In genomic region chr9:134391319-134392231, GRCh38 we compare ENCODE assay signal across 8 cellular contexts.
DNase-seq lines count a peak whose midpoint lies in the region; ATAC-seq, FAIRE-seq and TF ChIP-seq lines count a peak whose summit lies in the region.

No MANE protein-coding gene starts in this region.

- H3K9me3 ChIP-seq in hepatocyte (ENCODE audit: low read depth), result no peaks in the 10 kb centered on the region

- TF ChIP-seq CTCF in hepatocyte (IDR thresholded peaks at IDR 0.05; ENCODE audit: poor library complexity), result no peak

- no peak overlapping the region for H3K4me2 ChIP-seq in hepatocyte

- H4K20me1 ChIP-seq in hepatocyte (ENCODE audit: insufficient read depth, poor library complexity, severe bottlenecking), result peaks cover 100% of the 10 kb centered on the region

- H3K27ac ChIP-seq in rectal smooth muscle tissue (ENCODE audit: low read depth, low read length) (no peak overlapping the region), hepatocyte (no peak overlapping the region)

- H3K9ac ChIP-seq in rectal smooth muscle tissue (ENCODE audit: low read length), result no peak overlapping the region

- FAIRE-seq in frontal cortex (lab: Jason Lieb, UNC), result no peak

- H3K4me1 ChIP-seq in rectal smooth muscle tissue (ENCODE audit: control insufficient read depth, insufficient read depth, low read length), result peaks cover 20% of the 10 kb centered on the region
- peaks cover 30% of the 10 kb centered on the region for H3K4me1 ChIP-seq in hepatocyte (ENCODE audit: insufficient read depth)

- ATAC-seq in GM19023 (IDR thresholded peaks at IDR 0.05; ENCODE audit: unreplicated experiment) (peak; percentile 39), HG03108 (IDR thresholded peaks at IDR 0.05; ENCODE audit: unreplicated experiment) (peak; percentile 43)

- H3K4me3 ChIP-seq in rectal smooth muscle tissue (ENCODE audit: low read length), result peak overlapping the region; percentile 9
- no peak overlapping the region for H3K4me3 ChIP-seq in hepatocyte

- H2AFZ ChIP-seq in hepatocyte, result no peak overlapping the region

- 92% methylated on average over 28 of the region's 35 CpGs for WGBS in hepatocyte (ENCODE audit: low lambda C conversion rate, missing lambda C conversion rate)

- DNase-seq in activated CD8-positive, alpha-beta memory T cell treated with anti-CD3 and anti-CD28 coated beads, Interleukin-2, amount 50 U/mL, for 48 hours, result peak; percentile 89
- DNase-seq in NCI-H1092 treated with DMSO at 0.1 percent for 48 hours (lab: John Stamatoyannopoulos, UW) (no peak), NCI-H2107 treated with DMSO at 0.1 percent for 48 hours (lab: John Stamatoyannopoulos, UW; ENCODE audit: unreplicated experiment) (no peak), hepatocyte (ENCODE audit: low spot score) (no peak), frontal cortex (ENCODE audit: low spot score in 2 of 2) (no peak)

- no peaks in the 10 kb centered on the region for H3K27me3 ChIP-seq in rectal smooth muscle tissue (ENCODE audit: control insufficient read depth, insufficient read depth, low read length)
- H3K27me3 ChIP-seq in hepatocyte, result no peaks in the 10 kb centered on the region

- H3K36me3 ChIP-seq in rectal smooth muscle tissue (ENCODE audit: control insufficient read depth, insufficient read depth, low read length) (no peaks in the 10 kb centered on the region), hepatocyte (replicated peaks; ENCODE audit: insufficient read depth, low read depth) (no peaks in the 10 kb centered on the region)

- no peaks in the 10 kb centered on the region for H3K9me2 ChIP-seq in hepatocyte (replicated peaks; ENCODE audit: insufficient read depth)

- H3K79me2 ChIP-seq in hepatocyte, result peaks cover 100% of the 10 kb centered on the region
